29 cellular contexts compared by ENCODE assay signal in the genomic region with DNA sequence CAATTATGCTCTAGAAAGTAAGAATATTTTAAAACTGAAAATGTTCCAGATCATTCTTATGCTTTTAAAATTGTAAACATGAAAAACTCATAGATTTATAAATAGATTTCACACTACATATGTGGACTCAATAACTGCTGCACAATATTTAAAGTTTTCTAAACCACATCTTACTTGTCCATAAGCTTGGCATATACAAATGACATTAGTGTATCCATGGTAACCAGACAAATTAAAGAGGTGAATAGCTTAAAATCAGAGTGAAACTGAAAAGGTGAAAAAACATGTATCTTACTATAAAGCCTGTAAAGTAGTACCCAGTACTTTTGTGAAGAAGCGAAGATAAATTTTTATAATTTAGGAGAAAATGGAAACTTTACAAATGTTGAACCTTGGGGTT.
"Had no signal": no experiment of that assay in that cellular context is flagged by ENCODE, and none has a peak within 500 bp of the region (broad histone marks: within the 10 kb centered on the region; RNA-seq: fewer than 3 reads in every experiment).

No MANE protein-coding gene starts in this region.

- ATAC-seq: effector memory CD8-positive, alpha-beta T cell; esophagus mucosa; foreskin keratinocyte; gastrocnemius medialis; gastroesophageal sphincter; heart left ventricle; heart right ventricle had no signal

- H3K9me3 ChIP-seq: colonic mucosa, esophagus muscularis mucosa, esophagus squamous epithelium, gastrocnemius medialis, gastroesophageal sphincter, heart left ventricle, heart right ventricle had no signal

- H3K79me2 ChIP-seq: hepatocyte had no signal

- H3K27me3 ChIP-seq: colonic mucosa, esophagus muscularis mucosa, esophagus squamous epithelium, foreskin keratinocyte, gastrocnemius medialis, gastroesophageal sphincter, hepatocyte had no signal

- H2AFZ ChIP-seq: hepatocyte had no signal

- DNase-seq: colonic mucosa; cortex of kidney; dermis blood vessel endothelial cell; dorsolateral prefrontal cortex; effector CD4-positive, alpha-beta T cell; effector CD8-positive, alpha-beta T cell; effector memory CD4-positive, alpha-beta T cell; effector memory CD8-positive, alpha-beta T cell; endodermal cell; erythroblast; esophagus squamous epithelium; foreskin fibroblast; foreskin keratinocyte; foreskin melanocyte; gastrocnemius medialis; glutamatergic neuron; head of caudate nucleus; heart left ventricle; heart right ventricle had no signal

- H3K4me2 ChIP-seq: hepatocyte had no signal

- H3K27ac ChIP-seq: colonic mucosa, coronary artery, dorsolateral prefrontal cortex, epithelial cell of prostate, esophagus muscularis mucosa, esophagus squamous epithelium, foreskin keratinocyte, gastrocnemius medialis, gastroesophageal sphincter, heart left ventricle, heart right ventricle, hepatocyte had no signal

- FAIRE-seq: colon, endometrium, endothelial cell of umbilical vein, frontal cortex had no signal

- H3K4me1 ChIP-seq: colonic mucosa, esophagus muscularis mucosa, esophagus squamous epithelium, foreskin keratinocyte, gastrocnemius medialis, gastroesophageal sphincter, heart left ventricle, heart right ventricle had no signal

- H3K4me3 ChIP-seq: colonic mucosa, coronary artery, dorsolateral prefrontal cortex, esophagus muscularis mucosa, esophagus squamous epithelium, gastrocnemius medialis, gastroesophageal sphincter, heart left ventricle, heart right ventricle, hepatocyte had no signal

- H3K36me3 ChIP-seq: colonic mucosa, esophagus muscularis mucosa, esophagus squamous epithelium, gastrocnemius medialis, gastroesophageal sphincter, heart left ventricle, heart right ventricle had no signal
